8 cellular contexts compared by ENCODE assay signal in genomic region chr16:68737046-68737729, GRCh38. TPM values are rescaled to one million over a fixed set of nuclear protein-coding genes. Genes with fewer than 3 reads are reported as not detected.
A peak's percentile ranks its signal among the peaks of the same experiment; 100 is the strongest.
DNase-seq lines count a peak whose midpoint lies in the region; ATAC-seq lines count a peak whose summit lies in the region.

CDH1 (plus strand) TSS chr16:68737292; CDS start chr16:68737416, 124 bp downstream.

- H3K27ac ChIP-seq in right cardiac atrium (ENCODE audit: low read length): no peak within 1 kb of the TSS
- H3K27ac ChIP-seq in rectal smooth muscle tissue (ENCODE audit: low read depth, low read length): no peak within 1 kb of the TSS

- H3K9ac ChIP-seq in rectal smooth muscle tissue (ENCODE audit: low read length): peak within 1 kb of the TSS; percentile 21

- WGBS in right cardiac atrium: 2% methylated on average over 63 of the region's 63 CpGs

- H3K36me3 ChIP-seq in rectal smooth muscle tissue (ENCODE audit: control insufficient read depth, insufficient read depth, low read length): no peaks in the 10 kb centered on the region

- intact Hi-C loops in right cardiac atrium (cut with DNase I): no loop called here

- H3K4me1 ChIP-seq in right cardiac atrium (ENCODE audit: control insufficient read depth, insufficient read depth, low read length) (no peaks in the 10 kb centered on the region), rectal smooth muscle tissue (ENCODE audit: control insufficient read depth, insufficient read depth, low read length) (no peaks in the 10 kb centered on the region)

- peak; percentile 15 for DNase-seq in ACHN
- DNase-seq in NCI-H1105 (lab: John Stamatoyannopoulos, UW): peak; percentile 85
- DNase-seq in activated CD8-positive, alpha-beta memory T cell treated with anti-CD3 and anti-CD28 coated beads, Interleukin-2, amount 50 U/mL, for 48 hours: peak; percentile 70
- peak in 2 of 3 donors; percentile 54 to 58 for DNase-seq in right cardiac atrium
- no peak for DNase-seq in effector CD4-positive, alpha-beta T cell
- no peak for DNase-seq in hepatic stellate cell (ENCODE audit: low spot score)

- no peaks in the 10 kb centered on the region for H3K9me3 ChIP-seq in right cardiac atrium (ENCODE audit: control insufficient read depth, low read length)

- ATAC-seq in right cardiac atrium: peak; percentile 59 to 63
- no peak for ATAC-seq in GM18858 (IDR thresholded peaks at IDR 0.05; ENCODE audit: unreplicated experiment)

- in situ Hi-C loops in ACHN (cut with HindIII; ENCODE audit: low pct_ligation_motif_present, low pct_unique_long_range_greater_than_20kb, low sequenced_read_pairs): no loop called here

- no peaks in the 10 kb centered on the region for H3K27me3 ChIP-seq in right cardiac atrium (ENCODE audit: control insufficient read depth, insufficient read depth)
- peaks cover 2% of the 10 kb centered on the region for H3K27me3 ChIP-seq in rectal smooth muscle tissue (ENCODE audit: control insufficient read depth, insufficient read depth, low read length)

- H3K4me3 ChIP-seq in right cardiac atrium (ENCODE audit: low read length): peak within 1 kb of the TSS; percentile 2
- peak within 1 kb of the TSS; percentile 70 for H3K4me3 ChIP-seq in rectal smooth muscle tissue (ENCODE audit: low read length)

RNA-seq across cellular contexts. Expression of gene CDH1, which starts in this region (rescaled TPM):
- not detected for total RNA-seq in right cardiac atrium
- polyA plus RNA-seq in right cardiac atrium: 0.14 TPM

Comparison
In these comparisons a context has a peak if more than half of its experiments do, and no peak if none do; other contexts are left out.
1. Peak in DNase-seq, ATAC-seq and H3K4me3 ChIP-seq in right cardiac atrium; RNA of the gene not detected or under 1 TPM.
2. DNase-seq: peak in ACHN (single experiment), NCI-H1105 (single experiment) and activated CD8-positive, alpha-beta memory T cell treated with anti-CD3 and anti-CD28 coated beads, Interleukin-2, amount 50 U/mL, for 48 hours (single experiment); none in effector CD4-positive, alpha-beta T cell (single experiment) and hepatic stellate cell (single experiment).